28 cellular contexts compared by ENCODE assay signal in genomic region chr3:47678446-47679338, GRCh38.
DNase-seq lines count a peak whose midpoint lies in the region; ATAC-seq, FAIRE-seq and TF ChIP-seq lines count a peak whose summit lies in the region.
"Had no signal": no experiment of that assay in that cellular context is flagged by ENCODE, and none has a peak within 500 bp of the region (broad histone marks: within the 10 kb centered on the region; RNA-seq: fewer than 3 reads in every experiment).

No MANE protein-coding gene starts in this region.

- H3K27ac ChIP-seq in GM12878 (ENCODE audit: control insufficient read depth, insufficient read depth) = no peak overlapping the region
- H3K27ac ChIP-seq: 22Rv1, ascending aorta, HL-60, suprapubic skin, VCaP had no signal

- H3K9ac ChIP-seq in GM12878 (ENCODE audit: control insufficient read depth, insufficient read depth, low read length) = no peak overlapping the region

- H3K36me3 ChIP-seq in GM12878 (ENCODE audit: control insufficient read depth in 2 of 2, insufficient read depth in 2 of 2, low read length in 1 of 2) = peaks cover 2 to 28% of the 10 kb centered on the region in 2 experiments

- no peak for TF ChIP-seq EP300 in GM12878 (IDR thresholded peaks at IDR 0.05; ENCODE audit: borderline replicate concordance in 1 of 2, control insufficient read depth in 1 of 2, low read depth in 2 of 2, low read length in 2 of 2)

- TF ChIP-seq POLR2A in GM12878 (IDR thresholded peaks at IDR 0.05; ENCODE audit: low read depth, low read length) = no peak

- in situ Hi-C loops in GM12878 (cut with MboI) = no loop called here

- H3K4me3 ChIP-seq in GM12878 = no peak overlapping the region
- H3K4me3 ChIP-seq: ascending aorta, suprapubic skin had no signal

- peak; percentile 51 for ATAC-seq in GM12878
- peak in 1 of 3 donors; percentile 41 for ATAC-seq in natural killer cell
- ATAC-seq in GM21717 (IDR thresholded peaks at IDR 0.05; ENCODE audit: unreplicated experiment) = no peak
- no peak for ATAC-seq in GM21381 (IDR thresholded peaks at IDR 0.05; ENCODE audit: unreplicated experiment)
- ATAC-seq: activated T-helper 17 cell treated with anti-CD3 and anti-CD28 coated beads, Interleukin-2, amount 50 U/mL, for 72 hours; naive thymus-derived CD4-positive, alpha-beta T cell had no signal

- peak; percentile 42 for DNase-seq in activated CD4-positive, alpha-beta T cell treated with anti-CD3 and anti-CD28 coated beads, Interleukin-2, amount 10 ng/mL, durations not matched to agents 24 days and 14 days
- DNase-seq in activated CD4-positive, alpha-beta T cell treated with anti-CD3 and anti-CD28 coated beads, Interleukin-2, amount 50 U/mL, for 48 hours = no peak
- DNase-seq in D721Med (ENCODE audit: insufficient read length, low spot score) = no peak
- DNase-seq in GM12878 (ENCODE audit: low read depth, low spot score) = no peak
- no peak for DNase-seq in natural killer cell
- DNase-seq in stimulated activated CD8-positive, alpha-beta memory T cell treated with anti-CD3 and anti-CD28 coated beads, Interleukin-4, amount 100 ng/mL, for 48 hours = no peak
- DNase-seq: activated CD4-positive, alpha-beta T cell treated with anti-CD3 and anti-CD28 coated beads for 48 hours; GOT3; hypothalamus; Kasumi-1; midbrain; naive thymus-derived CD4-positive, alpha-beta T cell; NCI-H1436 treated with DMSO at 0.1 percent for 48 hours; NCI-H2107; occipital lobe; small intestine; stimulated activated CD4-positive, alpha-beta T cell treated with anti-CD3 and anti-CD28 coated beads, Interleukin-2, amount 100 ng/mL, for 24 hours; T-helper 9 cell had no signal

- no peak for TF ChIP-seq RAD21 in GM12878 (IDR thresholded peaks at IDR 0.05; ENCODE audit: insufficient read depth, low read depth, low read length)

- FAIRE-seq in D721Med (lab: Jason Lieb, UNC) (peak; percentile 56), GM12878 (lab: Jason Lieb, UNC) (peak; percentile 35)
- FAIRE-seq: small intestine had no signal

- no peak overlapping the region for H2AFZ ChIP-seq in GM12878 (ENCODE audit: control insufficient read depth, low read depth, low read length)

- no peaks in the 10 kb centered on the region for H3K9me3 Mint-ChIP-seq in activated CD4-positive, alpha-beta T cell treated with anti-CD3 and anti-CD28 coated beads, Interleukin-2, amount 10 ng/mL, durations not matched to agents 24 days and 14 days
- no peaks in the 10 kb centered on the region for H3K9me3 Mint-ChIP-seq in natural killer cell
- H3K9me3 Mint-ChIP-seq: activated naive CD4-positive, alpha-beta T cell treated with anti-CD3 and anti-CD28 coated beads, Interleukin-2, amount 50 U/mL, for 24 hours; activated T-helper 17 cell treated with anti-CD3 and anti-CD28 coated beads, Interleukin-2, amount 50 U/mL, for 72 hours; central memory CD8-positive, alpha-beta T cell; naive thymus-derived CD4-positive, alpha-beta T cell had no signal

- intact Hi-C loops in activated CD4-positive, alpha-beta T cell treated with anti-CD3 and anti-CD28 coated beads, Interleukin-2, amount 10 ng/mL, durations not matched to agents 24 days and 14 days (cut with micrococcal nuclease) = no loop called here
- intact Hi-C loops in GM12878 (cut with micrococcal nuclease; ENCODE audit: unreplicated experiment) (loop anchor here (5.0 kb wide), 1 partner anchor 46 kb away; no protein-coding TSS in a partner anchor), natural killer cell (cut with micrococcal nuclease) (no loop called here)

- peaks cover 59% of the 10 kb centered on the region for H3K36me3 Mint-ChIP-seq in activated CD4-positive, alpha-beta T cell treated with anti-CD3 and anti-CD28 coated beads, Interleukin-2, amount 10 ng/mL, durations not matched to agents 24 days and 14 days (ENCODE audit: low read depth)
- peaks cover 40% of the 10 kb centered on the region for H3K36me3 Mint-ChIP-seq in natural killer cell

- no peak overlapping the region for H3K27ac Mint-ChIP-seq in activated CD4-positive, alpha-beta T cell treated with anti-CD3 and anti-CD28 coated beads, Interleukin-2, amount 10 ng/mL, durations not matched to agents 24 days and 14 days
- H3K27ac Mint-ChIP-seq in natural killer cell = peak overlapping the region; percentile 20 to 69
- H3K27ac Mint-ChIP-seq: activated naive CD4-positive, alpha-beta T cell treated with anti-CD3 and anti-CD28 coated beads, Interleukin-2, amount 50 U/mL, for 24 hours; activated T-helper 17 cell treated with anti-CD3 and anti-CD28 coated beads, Interleukin-2, amount 50 U/mL, for 72 hours had no signal

- no peak overlapping the region for H3K4me2 ChIP-seq in GM12878 (ENCODE audit: control insufficient read depth, insufficient read depth)

- H3K79me2 ChIP-seq in GM12878 (ENCODE audit: control insufficient read depth, insufficient read depth, low read length) = no peaks in the 10 kb centered on the region

- TF ChIP-seq CTCF in D721Med (IDR thresholded peaks at IDR 0.05; ENCODE audit: insufficient read depth, missing control alignments) = no peak
- TF ChIP-seq CTCF in GM12878 (IDR thresholded peaks at IDR 0.05 in 2 of 3, conservative IDR thresholded peaks at IDR 0.05 in 1 of 3; ENCODE audit: control insufficient read depth in 2 of 3, extremely low read depth in 1 of 3, insufficient read depth in 1 of 3, low read depth in 3 of 3, low read length in 3 of 3) = no peak
- no peak for TF ChIP-seq CTCF in natural killer cell (IDR thresholded peaks at IDR 0.05)

- CTCF ChIA-PET in GM12878 (lab: Yijun Ruan, JAX) = interaction anchor here (0.6 kb wide), 1 partner anchor 107 kb away, joined by 3 read pairs; no protein-coding TSS in a partner anchor

- SMC1A ChIA-PET in GM12878 (lab: Charles Lee; ENCODE audit: uncharacterized antibody, unreplicated experiment) = no interaction called here

- H3K9me3 ChIP-seq in GM12878 (replicated peaks; ENCODE audit: control insufficient read depth, insufficient read depth, low read length) = no peaks in the 10 kb centered on the region
- H3K9me3 ChIP-seq: ascending aorta, suprapubic skin had no signal

- H3K27me3 ChIP-seq in GM12878 (replicated peaks in 1 of 2; ENCODE audit: control insufficient read depth in 2 of 2, insufficient read depth in 2 of 2, low read length in 1 of 2) = no peaks in the 10 kb centered on the region
- H3K27me3 ChIP-seq: ascending aorta, suprapubic skin had no signal

- TSS peak; percentile 35 for BruUV-seq in GM12878 (replicated peaks; lab: Mats Ljungman, UMichigan)

- no peak overlapping the region for H3K4me3 Mint-ChIP-seq in activated CD4-positive, alpha-beta T cell treated with anti-CD3 and anti-CD28 coated beads, Interleukin-2, amount 10 ng/mL, durations not matched to agents 24 days and 14 days
- H3K4me3 Mint-ChIP-seq in natural killer cell = no peak overlapping the region
- H3K4me3 Mint-ChIP-seq: activated naive CD4-positive, alpha-beta T cell treated with anti-CD3 and anti-CD28 coated beads, Interleukin-2, amount 50 U/mL, for 24 hours; activated T-helper 17 cell treated with anti-CD3 and anti-CD28 coated beads, Interleukin-2, amount 50 U/mL, for 72 hours; central memory CD8-positive, alpha-beta T cell; naive thymus-derived CD4-positive, alpha-beta T cell had no signal

- no peaks in the 10 kb centered on the region for H3K4me1 ChIP-seq in GM12878 (ENCODE audit: control insufficient read depth, insufficient read depth, low read length)
- H3K4me1 ChIP-seq: ascending aorta, suprapubic skin had no signal

- H4K20me1 ChIP-seq in GM12878 (ENCODE audit: control insufficient read depth, insufficient read depth) = no peaks in the 10 kb centered on the region; the same call in 1 of the 2 replicates

- no peaks in the 10 kb centered on the region for H3K27me3 Mint-ChIP-seq in activated CD4-positive, alpha-beta T cell treated with anti-CD3 and anti-CD28 coated beads, Interleukin-2, amount 10 ng/mL, durations not matched to agents 24 days and 14 days
- no peaks in the 10 kb centered on the region for H3K27me3 Mint-ChIP-seq in natural killer cell (ENCODE audit: low read depth in 2 of 2)
- H3K27me3 Mint-ChIP-seq: activated naive CD4-positive, alpha-beta T cell treated with anti-CD3 and anti-CD28 coated beads, Interleukin-2, amount 50 U/mL, for 24 hours; activated T-helper 17 cell treated with anti-CD3 and anti-CD28 coated beads, Interleukin-2, amount 50 U/mL, for 72 hours; central memory CD8-positive, alpha-beta T cell; naive thymus-derived CD4-positive, alpha-beta T cell had no signal

- RAD21 ChIA-PET in GM12878 (lab: Charles Lee; ENCODE audit: unreplicated experiment) = interaction anchor here (0.7 kb wide), 1 partner anchor 714 kb away, joined by 4 read pairs; no protein-coding TSS in a partner anchor

- 96% methylated on average over 6 of the region's 6 CpGs for WGBS in GM12878 (ENCODE audit: insufficient coverage, insufficient replicate concordance, low lambda C conversion rate, missing lambda C conversion rate)

- H3K4me1 Mint-ChIP-seq in activated CD4-positive, alpha-beta T cell treated with anti-CD3 and anti-CD28 coated beads, Interleukin-2, amount 10 ng/mL, durations not matched to agents 24 days and 14 days = peaks cover 2% of the 10 kb centered on the region
- peaks cover 0 to 7% of the 10 kb centered on the region in 2 donors for H3K4me1 Mint-ChIP-seq in natural killer cell
- H3K4me1 Mint-ChIP-seq: activated naive CD4-positive, alpha-beta T cell treated with anti-CD3 and anti-CD28 coated beads, Interleukin-2, amount 50 U/mL, for 24 hours; activated T-helper 17 cell treated with anti-CD3 and anti-CD28 coated beads, Interleukin-2, amount 50 U/mL, for 72 hours had no signal

- POLR2A ChIA-PET in GM12878 (lab: Charles Lee) = interaction anchor here (0.5 to 0.7 kb wide), 2 partner anchors 215 to 1052 kb away, joined by 4 to 6 read pairs; no protein-coding TSS in a partner anchor

TF ChIP-seq in GM12878, 131 proteins besides CTCF, POLR2A, EP300 and RAD21:
- TF ChIP-seq MTA3 (IDR thresholded peaks at IDR 0.05; ENCODE audit: borderline replicate concordance, low read length) = no peak
- peak; percentile 32; the same call in 1 of the 2 replicates for TF ChIP-seq MTA2 (IDR thresholded peaks at IDR 0.05; ENCODE audit: low read depth)
- peak; percentile 37; the same call in 1 of the 2 replicates for TF ChIP-seq PKNOX1 (IDR thresholded peaks at IDR 0.05)
- TF ChIP-seq YY1 (IDR thresholded peaks at IDR 0.05; ENCODE audit: low read depth, low read length) = no peak
- TF ChIP-seq DPF2 (IDR thresholded peaks at IDR 0.05) = no peak
TF ChIP-seq in GM12878: peak in this region for 2.
